15 cellular contexts compared by ENCODE assay signal in genomic region chr14:23881292-23881691, GRCh38.
"Had no signal": no experiment of that assay in that cellular context is flagged by ENCODE, and none has a peak within 500 bp of the region (broad histone marks: within the 10 kb centered on the region; RNA-seq: fewer than 3 reads in every experiment).

No MANE protein-coding gene starts in this region.

- H3K4me1 ChIP-seq: neural progenitor cell, tibial artery, vagina had no signal

- H3K9ac ChIP-seq: neural progenitor cell had no signal

- H3K4me3 ChIP-seq: body of pancreas, neural progenitor cell, ovary, tibial artery, vagina had no signal

- H3K27me3 ChIP-seq: body of pancreas, neural progenitor cell, ovary, tibial artery, vagina had no signal

- H2AFZ ChIP-seq: neural progenitor cell had no signal

- H3K27ac ChIP-seq: body of pancreas, neural progenitor cell, ovary, tibial artery, vagina, WERI-Rb-1 had no signal

- H3K9me3 ChIP-seq: body of pancreas, ovary, tibial artery, vagina had no signal

- DNase-seq: activated CD4-positive, alpha-beta T cell treated with anti-CD3 and anti-CD28 coated beads, Interleukin-2, amount 50 U/mL, for 48 hours; activated naive CD4-positive, alpha-beta T cell treated with anti-CD3 and anti-CD28 coated beads, Interleukin-2, amount 10 ng/mL, durations not matched to agents 7 days and 5 days; body of pancreas; hypothalamus; kidney; mesendoderm; ovary; stimulated activated CD4-positive, alpha-beta T cell treated with anti-CD3 and anti-CD28 coated beads, Interleukin-15, amount 100 ng/mL, for 24 hours; stimulated activated CD4-positive, alpha-beta T cell treated with anti-CD3 and anti-CD28 coated beads, Interleukin-4, amount 100 ng/mL, for 1 hour; stimulated activated naive B cell treated with anti-CD40 and anti-IgM and Interleukin-4, amounts not matched to agents 10 μg/mL and 1 μg/mL and 100 μg/mL, for 72 hours; T-cell; tibial artery; WERI-Rb-1 had no signal

- ATAC-seq: body of pancreas; stimulated activated naive B cell treated with anti-CD40 and anti-IgM and Interleukin-4, amounts not matched to agents 10 μg/mL and 1 μg/mL and 100 μg/mL, for 72 hours; T-cell had no signal

- H3K4me2 ChIP-seq: neural progenitor cell had no signal

- H3K36me3 ChIP-seq: neural progenitor cell, ovary, tibial artery, vagina, WERI-Rb-1 had no signal
